2 cellular contexts compared by ENCODE assay signal in genomic region chr3:14524920-14525660, GRCh38.
TF ChIP-seq lines count a peak whose summit lies in the region.

No MANE protein-coding gene starts in this region.

TF ChIP-seq in SK-N-SH treated with all-trans-retinoic acid at 6 μM for 48 hours, 23 proteins besides CTCF, POLR2A, EP300 and RAD21:
- no peak for TF ChIP-seq GLIS3 (CRISPR knock-in tag; IDR thresholded peaks at IDR 0.05)
- TF ChIP-seq RARB (CRISPR knock-in tag; IDR thresholded peaks at IDR 0.05) = no peak
- TF ChIP-seq PPARA (CRISPR knock-in tag; IDR thresholded peaks at IDR 0.05; ENCODE audit: borderline replicate concordance) = no peak
- peak; percentile 79; the same call in 1 of the 2 replicates for TF ChIP-seq ZFP3 (CRISPR knock-in tag; IDR thresholded peaks at IDR 0.05)

TF ChIP-seq in SK-N-SH, 30 proteins besides CTCF, POLR2A, EP300 and RAD21:
- no peak for TF ChIP-seq EZH2phosphoT487 (IDR thresholded peaks at IDR 0.05; ENCODE audit: borderline replicate concordance, low read depth)
- no peak for TF ChIP-seq TEAD4 (IDR thresholded peaks at IDR 0.05; ENCODE audit: borderline replicate concordance, insufficient read depth)
- no peak for TF ChIP-seq ZBTB33 (IDR thresholded peaks at IDR 0.05; ENCODE audit: borderline replicate concordance, low read depth)
- TF ChIP-seq USF2 (IDR thresholded peaks at IDR 0.05; ENCODE audit: borderline replicate concordance, low read depth, low read length) = no peak
- TF ChIP-seq IRF3 (IDR thresholded peaks at IDR 0.05; ENCODE audit: low read depth, low read length) = no peak
- no peak for TF ChIP-seq RFX5 (IDR thresholded peaks at IDR 0.05; ENCODE audit: low read length)
- no peak for TF ChIP-seq FOXJ3 (CRISPR knock-in tag; IDR thresholded peaks at IDR 0.05)
- no peak for TF ChIP-seq YY1 (IDR thresholded peaks at IDR 0.05; ENCODE audit: low read depth)
- TF ChIP-seq RXRA (IDR thresholded peaks at IDR 0.05; ENCODE audit: borderline replicate concordance, low read depth) = no peak
- TF ChIP-seq FOSL2 (IDR thresholded peaks at IDR 0.05; ENCODE audit: borderline replicate concordance, low read depth) = no peak
- TF ChIP-seq SIN3A (IDR thresholded peaks at IDR 0.05; ENCODE audit: borderline replicate concordance, low read depth, low read length) = no peak
- no peak for TF ChIP-seq MAX (IDR thresholded peaks at IDR 0.05; ENCODE audit: low read depth)
- no peak for TF ChIP-seq MEF2A (IDR thresholded peaks at IDR 0.05; ENCODE audit: borderline replicate concordance, low read depth)
- TF ChIP-seq ELF1 (IDR thresholded peaks at IDR 0.05) = no peak
- no peak for TF ChIP-seq PBX3 (IDR thresholded peaks at IDR 0.05)
